Comparison of ENCODE assay signal across 35 cellular contexts in the genomic region with DNA sequence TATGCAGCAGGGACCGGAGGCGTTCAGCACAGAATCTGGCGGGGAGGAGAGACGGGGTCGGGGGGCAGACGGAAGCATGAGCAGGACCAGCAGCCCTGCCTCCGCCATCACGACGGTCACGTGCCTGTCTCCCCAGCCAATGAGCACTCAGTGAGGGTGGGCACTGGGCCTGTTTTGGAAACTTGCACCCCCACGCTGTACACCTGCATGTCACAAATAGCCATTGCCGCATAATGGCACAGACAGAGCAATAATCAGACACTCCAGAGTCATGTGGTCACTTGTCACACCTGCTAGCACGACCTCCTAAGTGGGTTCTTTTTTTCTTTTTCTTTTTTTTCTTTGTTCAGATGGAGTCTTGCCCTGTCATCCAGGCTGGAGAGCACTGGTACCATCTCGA. TPM values are rescaled to one million over a fixed set of nuclear protein-coding genes. Genes with fewer than 3 reads are reported as not detected.
"Had no signal": no experiment of that assay in that cellular context is flagged by ENCODE, and none has a peak within 500 bp of the region (broad histone marks: within the 10 kb centered on the region; RNA-seq: fewer than 3 reads in every experiment).

No MANE protein-coding gene starts in this region.

- H3K4me3 ChIP-seq: PC-9 had no signal

- H3K27me3 ChIP-seq: brain microvascular endothelial cell had no signal

- DNase-seq: activated CD4-positive, alpha-beta T cell treated with anti-CD3 and anti-CD28 coated beads, Interleukin-2, amount 10 ng/mL, durations not matched to agents 24 days and 14 days; activated CD4-positive, alpha-beta T cell treated with anti-CD3 and anti-CD28 coated beads, Interleukin-2, amount 50 U/mL, for 4 hours; activated CD8-positive, alpha-beta T cell treated with anti-CD3 and anti-CD28 coated beads for 36 hours; activated effector memory CD4-positive, alpha-beta T cell treated with anti-CD3 and anti-CD28 coated beads, Interleukin-2, amount 50 U/mL, for 16 hours; activated naive CD4-positive, alpha-beta T cell; activated naive CD4-positive, alpha-beta T cell treated with anti-CD3 and anti-CD28 coated beads, Interleukin-2, amount 50 U/mL, for 16 hours; activated naive CD8-positive, alpha-beta T cell treated with anti-CD3 and anti-CD28 coated beads for 36 hours; activated T-cell treated with anti-CD3 and anti-CD28 coated beads, Interleukin-2, amount 50 U/mL, for 1 hour; activated T-cell treated with anti-CD3 and anti-CD28 coated beads, Interleukin-2, amount 50 U/mL, for 72 hours; amniotic stem cell; aorta; brain microvascular endothelial cell; central memory CD4-positive, alpha-beta T cell; MM.1S; MV-4-11; NCI-H1092; NCI-H1436 treated with DMSO at 0.1 percent for 48 hours; NCI-H187; NCI-H2029 treated with DMSO at 0.1 percent for 48 hours; NCI-H2107; NCI-H2171; NCI-H510A treated with DMSO at 0.1 percent for 48 hours; NCI-H526 treated with DMSO at 0.1 percent for 48 hours; NCI-H774; PC-9; Right ventricle myocardium superior; SW 1271; T-helper 1 cell; T-helper 2 cell; T-helper 9 cell had no signal

- H3K9ac ChIP-seq: KMS-11 had no signal

- H3K4me2 ChIP-seq: KMS-11, PC-9 had no signal

- H2AFZ ChIP-seq: PC-9 had no signal

- ATAC-seq: activated CD8-positive, alpha-beta T cell treated with anti-CD3 and anti-CD28 coated beads for 36 hours; activated T-cell treated with anti-CD3 and anti-CD28 coated beads, Interleukin-2, amount 50 U/mL, for 72 hours; activated T-helper 17 cell treated with anti-CD3 and anti-CD28 coated beads, Interleukin-2, amount 50 U/mL, for 72 hours had no signal

- FAIRE-seq: RCC 7860 had no signal

- H3K27ac ChIP-seq: brain microvascular endothelial cell, KMS-11, PC-9 had no signal

RNA-seq across cellular contexts. Expression of gene KLC3, which starts 21.1 kb away (rescaled TPM):
- total RNA-seq: activated CD4-positive, alpha-beta T cell treated with anti-CD3 and anti-CD28 coated beads, Interleukin-2, amount 10 ng/mL, durations not matched to agents 24 days and 14 days; activated CD8-positive, alpha-beta memory T cell treated with anti-CD3 and anti-CD28 coated beads for 36 hours; activated CD8-positive, alpha-beta T cell treated with anti-CD3 and anti-CD28 coated beads for 36 hours; activated naive CD8-positive, alpha-beta T cell treated with anti-CD3 and anti-CD28 coated beads for 36 hours; aorta; LHCN-M2; Right ventricle myocardium superior had no signal
- polyA plus RNA-seq: aorta had no signal

RNA-seq across cellular contexts. Expression of gene CKM, which starts 38.9 kb away (rescaled TPM):
- total RNA-seq: activated CD4-positive, alpha-beta T cell treated with anti-CD3 and anti-CD28 coated beads, Interleukin-2, amount 10 ng/mL, durations not matched to agents 24 days and 14 days; activated CD8-positive, alpha-beta memory T cell treated with anti-CD3 and anti-CD28 coated beads for 36 hours; activated CD8-positive, alpha-beta T cell treated with anti-CD3 and anti-CD28 coated beads for 36 hours; activated naive CD8-positive, alpha-beta T cell treated with anti-CD3 and anti-CD28 coated beads for 36 hours; activated T-cell treated with anti-CD3 and anti-CD28 coated beads, Interleukin-2, amount 50 U/mL, for 72 hours; activated T-helper 17 cell treated with anti-CD3 and anti-CD28 coated beads, Interleukin-2, amount 50 U/mL, for 72 hours; aorta; LHCN-M2; PC-9 had no signal
